13 cellular contexts compared by ENCODE assay signal in genomic region chr7:1693419-1693990, GRCh38. TPM values are rescaled to one million over a fixed set of nuclear protein-coding genes. Genes with fewer than 3 reads are reported as not detected.
A peak's percentile ranks its signal among the peaks of the same experiment; 100 is the strongest.
DNase-seq lines count a peak whose midpoint lies in the region; ATAC-seq, FAIRE-seq and TF ChIP-seq lines count a peak whose summit lies in the region.
"Had no signal": no experiment of that assay in that cellular context is flagged by ENCODE, and none has a peak within 500 bp of the region (broad histone marks: within the 10 kb centered on the region; RNA-seq: fewer than 3 reads in every experiment).

No MANE protein-coding gene starts in this region.

- no peak for TF ChIP-seq RAD21 in HepG2 (CRISPR knock-in tag; IDR thresholded peaks at IDR 0.05)

- CTCF ChIA-PET in HepG2 (lab: Yijun Ruan, JAX; ENCODE audit: low intra/inter-chr PET ratio, low total read pairs): no interaction called here

- no peaks in the 10 kb centered on the region for H3K4me1 Mint-ChIP-seq in activated naive CD8-positive, alpha-beta T cell treated with anti-CD3 and anti-CD28 coated beads, Interleukin-2, amount 10 ng/mL, durations not matched to agents 7 days and 5 days
- H3K4me1 Mint-ChIP-seq in activated naive CD8-positive, alpha-beta T cell treated with anti-CD3 and anti-CD28 coated beads for 36 hours: no peaks in the 10 kb centered on the region
- H3K4me1 Mint-ChIP-seq: CD8-positive, alpha-beta memory T cell; natural killer cell had no signal

- H3K4me1 ChIP-seq in HepG2 (ENCODE audit: insufficient read depth, low read length): no peaks in the 10 kb centered on the region

- no peak overlapping the region for H3K4me3 Mint-ChIP-seq in activated naive CD8-positive, alpha-beta T cell treated with anti-CD3 and anti-CD28 coated beads, Interleukin-2, amount 10 ng/mL, durations not matched to agents 7 days and 5 days
- H3K4me3 Mint-ChIP-seq in activated naive CD8-positive, alpha-beta T cell treated with anti-CD3 and anti-CD28 coated beads for 36 hours: no peak overlapping the region
- H3K4me3 Mint-ChIP-seq: CD8-positive, alpha-beta memory T cell; natural killer cell had no signal

- WGBS in HepG2 (ENCODE audit: low lambda C conversion rate): 63% methylated on average over 6 of the region's 25 CpGs

- H3K4me3 ChIP-seq in HepG2 (replicated peaks in 1 of 3; ENCODE audit: insufficient read depth in 1 of 3, low read depth in 2 of 3, low read length in 3 of 3): no peak overlapping the region
- H3K4me3 ChIP-seq: thoracic aorta had no signal

- H3K36me3 Mint-ChIP-seq in activated naive CD8-positive, alpha-beta T cell treated with anti-CD3 and anti-CD28 coated beads, Interleukin-2, amount 10 ng/mL, durations not matched to agents 7 days and 5 days: no peaks in the 10 kb centered on the region
- H3K36me3 Mint-ChIP-seq in activated naive CD8-positive, alpha-beta T cell treated with anti-CD3 and anti-CD28 coated beads for 36 hours: no peaks in the 10 kb centered on the region
- H3K36me3 Mint-ChIP-seq: CD8-positive, alpha-beta memory T cell; natural killer cell had no signal

- no peaks in the 10 kb centered on the region for H4K20me1 ChIP-seq in HepG2 (ENCODE audit: insufficient read depth, low read length)

- no peaks in the 10 kb centered on the region for H3K27me3 Mint-ChIP-seq in activated naive CD8-positive, alpha-beta T cell treated with anti-CD3 and anti-CD28 coated beads, Interleukin-2, amount 10 ng/mL, durations not matched to agents 7 days and 5 days
- H3K27me3 Mint-ChIP-seq in activated naive CD8-positive, alpha-beta T cell treated with anti-CD3 and anti-CD28 coated beads for 36 hours: peaks cover 4% of the 10 kb centered on the region

- POLR2A ChIA-PET in activated naive CD8-positive, alpha-beta T cell treated with anti-CD3 and anti-CD28 coated beads, Interleukin-2, amount 10 ng/mL, durations not matched to agents 7 days and 5 days (lab: Charles Lee): no interaction called here
- POLR2A ChIA-PET in HepG2 (lab: Yijun Ruan, JAX): no interaction called here

- no peak for TF ChIP-seq CTCF in HepG2 (CRISPR knock-in tag; IDR thresholded peaks at IDR 0.05)

- H3K9me3 ChIP-seq in HepG2 (ENCODE audit: low read length): no peaks in the 10 kb centered on the region
- H3K9me3 ChIP-seq: thoracic aorta had no signal

- H3K9me3 Mint-ChIP-seq in activated naive CD8-positive, alpha-beta T cell treated with anti-CD3 and anti-CD28 coated beads, Interleukin-2, amount 10 ng/mL, durations not matched to agents 7 days and 5 days: peaks cover 2% of the 10 kb centered on the region
- H3K9me3 Mint-ChIP-seq in activated naive CD8-positive, alpha-beta T cell treated with anti-CD3 and anti-CD28 coated beads for 36 hours: peaks cover 3% of the 10 kb centered on the region

- no peak overlapping the region for H2AFZ ChIP-seq in HepG2 (ENCODE audit: low read length)

- no peaks in the 10 kb centered on the region for H3K79me2 ChIP-seq in HepG2 (ENCODE audit: insufficient read depth, low read length)

- BruUV-seq in HepG2 (replicated peaks; lab: Mats Ljungman, UMichigan): no TSS peak

- TF ChIP-seq EP300 in HepG2 (IDR thresholded peaks at IDR 0.05; ENCODE audit: low read depth in 2 of 2, low read length in 2 of 2) (no peak), HepG2 (CRISPR knock-in tag; IDR thresholded peaks at IDR 0.05; ENCODE audit: borderline replicate concordance) (no peak)

- no peak overlapping the region for H3K27ac Mint-ChIP-seq in activated naive CD8-positive, alpha-beta T cell treated with anti-CD3 and anti-CD28 coated beads, Interleukin-2, amount 10 ng/mL, durations not matched to agents 7 days and 5 days
- no peak overlapping the region for H3K27ac Mint-ChIP-seq in activated naive CD8-positive, alpha-beta T cell treated with anti-CD3 and anti-CD28 coated beads for 36 hours
- H3K27ac Mint-ChIP-seq: CD8-positive, alpha-beta memory T cell; natural killer cell had no signal

- DNase-seq in activated naive CD8-positive, alpha-beta T cell treated with anti-CD3 and anti-CD28 coated beads, Interleukin-2, amount 10 ng/mL, durations not matched to agents 7 days and 5 days: peak; percentile 17
- no peak for DNase-seq in activated naive CD8-positive, alpha-beta T cell treated with anti-CD3 and anti-CD28 coated beads for 36 hours
- DNase-seq in SHP77 treated with DMSO at 0.1 percent for 48 hours (lab: John Stamatoyannopoulos, UW) (peak; percentile 52), HepG2 (ENCODE audit: low spot score) (no peak), urothelium cell line (ENCODE audit: low spot score) (no peak), SIG-M5 (lab: John Stamatoyannopoulos, UW) (no peak), NCI-H526 treated with DMSO at 0.1 percent for 48 hours (lab: John Stamatoyannopoulos, UW) (no peak)
- DNase-seq in stimulated activated CD4-positive, alpha-beta T cell treated with anti-CD3 and anti-CD28 coated beads, Interleukin-12 subunit alpha, Interleukin-12 subunit beta, amount 100 ng/mL, for 4 hours: no peak
- DNase-seq: natural killer cell had no signal

- FAIRE-seq in HepG2 (lab: Jason Lieb, UNC) (no peak), urothelium cell line (lab: Jason Lieb, UNC) (peak; percentile 99)

- intact Hi-C loops in HepG2 (cut with micrococcal nuclease; ENCODE audit: unreplicated experiment): no loop called here

- ATAC-seq in activated naive CD8-positive, alpha-beta T cell treated with anti-CD3 and anti-CD28 coated beads, Interleukin-2, amount 10 ng/mL, durations not matched to agents 7 days and 5 days (ENCODE audit: low read depth): no peak
- ATAC-seq in HepG2: peak; percentile 17

- H3K27ac ChIP-seq in HepG2 (ENCODE audit: extremely low read length, insufficient read depth, low read length): no peak overlapping the region
- H3K27ac ChIP-seq: epithelial cell of prostate, thoracic aorta had no signal

- H3K36me3 ChIP-seq in HepG2 (replicated peaks in 1 of 2; ENCODE audit: control insufficient read depth in 1 of 2, insufficient read depth in 2 of 2, low read length in 2 of 2): no peaks in the 10 kb centered on the region
- H3K36me3 ChIP-seq: thoracic aorta had no signal

- no peak overlapping the region for H3K4me2 ChIP-seq in HepG2 (ENCODE audit: low read depth, low read length)

- H3K9ac ChIP-seq in HepG2 (ENCODE audit: insufficient read depth, low read depth, low read length): no peak overlapping the region

- in situ Hi-C loops in HepG2 (cut with HindIII; ENCODE audit: extremely low pct_ligation_motif_present, low pct_unique_long_range_greater_than_20kb): loop anchor here (10.0 kb wide), 1 partner anchor 59 kb away; no protein-coding TSS in a partner anchor

- H3K27me3 ChIP-seq in HepG2 (ENCODE audit: control insufficient read depth in 1 of 2, insufficient read depth in 2 of 2, low read length in 2 of 2): peaks cover 3 to 16% of the 10 kb centered on the region in 2 experiments; a peak in 2 of 5 replicates

- no peak for TF ChIP-seq POLR2A in HepG2 (IDR thresholded peaks at IDR 0.05; ENCODE audit: insufficient read depth in 1 of 2, low read depth in 2 of 2, low read length in 2 of 2)

TF ChIP-seq in HepG2, 621 proteins besides CTCF, POLR2A, EP300 and RAD21 (continues in another document):
- TF ChIP-seq CC2D1A (CRISPR knock-in tag; IDR thresholded peaks at IDR 0.05) (no peak), ZNF619 (CRISPR knock-in tag; IDR thresholded peaks at IDR 0.05) (no peak), MNT (IDR thresholded peaks at IDR 0.05) (peak; percentile 61)

RNA-seq across cellular contexts. Expression of gene ELFN1, which starts 23.4 kb away (rescaled TPM):
- not detected for total RNA-seq in activated naive CD8-positive, alpha-beta T cell treated with anti-CD3 and anti-CD28 coated beads, Interleukin-2, amount 10 ng/mL, durations not matched to agents 7 days and 5 days
- total RNA-seq in activated naive CD8-positive, alpha-beta T cell treated with anti-CD3 and anti-CD28 coated beads for 36 hours: under 1 TPM; 0.14 to 0.19 TPM
- 0.13 and 0.18 TPM in 2 replicates for total RNA-seq in HepG2 (2016; rRNA removed; fragmentation: Illumina TruSeq; extraction: Trizol)
- total RNA-seq in HepG2 (2016; cell fraction: cytosol; rRNA removed; fragmentation: Illumina TruSeq; extraction: Trizol; ENCODE audit: low read depth): 0.10 TPM in 1 of 2 replicates, not detected in the other
- total RNA-seq in HepG2 (2016; cell fraction: insoluble cytoplasmic fraction; rRNA removed; fragmentation: Illumina TruSeq; extraction: Trizol): 0.21 and 0.28 TPM in 2 replicates
- total RNA-seq in HepG2 (2016; cell fraction: membrane; rRNA removed; fragmentation: Illumina TruSeq; extraction: Trizol): 0.10 and 0.12 TPM in 2 replicates
- total RNA-seq in HepG2 (2016; cell fraction: nucleus; rRNA removed; fragmentation: Illumina TruSeq; extraction: Trizol): 0.13 and 0.19 TPM in 2 replicates
- polyA plus RNA-seq in HepG2 (2011; rRNA removed): 0.13 and 1.5 TPM in 2 replicates
- 0.32 and 1.0 TPM in 2 replicates for polyA plus RNA-seq in HepG2 (2011; cell fraction: cytosol; rRNA removed)
- 0.48 and 1.6 TPM in 2 replicates for polyA plus RNA-seq in HepG2 (2011; cell fraction: nucleus; rRNA removed)
- 0.28 and 1.0 TPM in 2 replicates for polyA plus RNA-seq in HepG2 (2012)
- 0.03 and 0.05 TPM in 2 replicates for polyA plus RNA-seq in HepG2 (2016; cell fraction: cytosol; fragmentation: Illumina TruSeq; extraction: Trizol; ENCODE audit: low read depth)
- 0.22 and 0.29 TPM in 2 replicates for polyA plus RNA-seq in HepG2 (2016; cell fraction: insoluble cytoplasmic fraction; fragmentation: Illumina TruSeq; extraction: Trizol; ENCODE audit: low read depth)
- 0.09 and 0.12 TPM in 2 replicates for polyA plus RNA-seq in HepG2 (2016; cell fraction: membrane; fragmentation: Illumina TruSeq; extraction: Trizol; ENCODE audit: low read depth)
- polyA plus RNA-seq in HepG2 (2016; cell fraction: nucleus; fragmentation: Illumina TruSeq; extraction: Trizol; ENCODE audit: insufficient read depth, low read depth): 0.27 and 0.31 TPM in 2 replicates
- 0.21 and 0.50 TPM in 2 replicates for polyA minus RNA-seq in HepG2 (2011; rRNA and poly(A)+ RNA removed; ENCODE audit: low replicate concordance)
- 0.18 and 1.1 TPM in 2 replicates for polyA minus RNA-seq in HepG2 (2011; cell fraction: cytosol; rRNA and poly(A)+ RNA removed)
- polyA minus RNA-seq in HepG2 (2011; cell fraction: nucleus; rRNA and poly(A)+ RNA removed): 0.13 and 0.50 TPM in 2 replicates
- total RNA-seq: M059J had no signal

Comparison
In these comparisons a context has a peak if more than half of its experiments do, and no peak if none do; other contexts are left out.
1. DNase-seq: peak in activated naive CD8-positive, alpha-beta T cell treated with anti-CD3 and anti-CD28 coated beads, Interleukin-2, amount 10 ng/mL, durations not matched to agents 7 days and 5 days (single experiment) and SHP77 treated with DMSO at 0.1 percent for 48 hours (single experiment); none in activated naive CD8-positive, alpha-beta T cell treated with anti-CD3 and anti-CD28 coated beads for 36 hours (single experiment), HepG2 (single experiment), urothelium cell line (single experiment), SIG-M5 (single experiment), NCI-H526 treated with DMSO at 0.1 percent for 48 hours (single experiment) and stimulated activated CD4-positive, alpha-beta T cell treated with anti-CD3 and anti-CD28 coated beads, Interleukin-12 subunit alpha, Interleukin-12 subunit beta, amount 100 ng/mL, for 4 hours (single experiment).